In the genomic region with DNA sequence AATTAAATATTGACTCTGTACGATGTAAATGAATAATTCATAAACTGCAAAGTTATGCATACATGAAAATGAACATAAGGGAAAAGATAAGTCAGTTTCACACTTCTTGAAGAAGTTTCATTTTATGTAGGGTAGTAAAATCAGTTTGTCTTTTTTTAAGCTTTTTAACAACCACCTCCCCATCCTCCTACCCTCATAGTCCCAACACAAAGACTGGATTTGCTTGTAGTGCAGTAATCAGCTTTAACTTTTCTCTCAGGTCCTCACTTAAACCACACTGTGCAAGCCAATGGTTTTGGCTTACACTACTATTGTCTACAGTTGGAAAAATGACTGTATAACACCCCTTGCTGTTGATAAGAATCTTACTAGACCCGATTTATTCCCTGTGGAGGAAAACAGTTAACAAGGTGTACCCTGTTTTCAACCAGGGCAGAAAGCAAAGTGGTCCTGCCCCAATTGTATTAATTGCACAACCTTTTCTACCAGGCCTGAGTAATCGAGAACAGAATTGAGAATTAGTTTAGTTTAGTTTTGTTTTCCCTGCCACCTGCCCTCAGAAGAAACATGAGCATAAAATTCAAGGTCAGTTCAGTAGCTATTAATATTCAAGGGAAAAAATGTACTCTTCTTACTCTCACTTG, we compare ENCODE assay signal across 1 cellular context.
A peak's percentile ranks its signal among the peaks of the same experiment; 100 is the strongest.
TF ChIP-seq lines count a peak whose summit lies in the region.

No MANE protein-coding gene starts in this region.

TF ChIP-seq in GM12878, 131 proteins besides CTCF, POLR2A, EP300 and RAD21 (continues in another document):
- TF ChIP-seq, protein P1, sequence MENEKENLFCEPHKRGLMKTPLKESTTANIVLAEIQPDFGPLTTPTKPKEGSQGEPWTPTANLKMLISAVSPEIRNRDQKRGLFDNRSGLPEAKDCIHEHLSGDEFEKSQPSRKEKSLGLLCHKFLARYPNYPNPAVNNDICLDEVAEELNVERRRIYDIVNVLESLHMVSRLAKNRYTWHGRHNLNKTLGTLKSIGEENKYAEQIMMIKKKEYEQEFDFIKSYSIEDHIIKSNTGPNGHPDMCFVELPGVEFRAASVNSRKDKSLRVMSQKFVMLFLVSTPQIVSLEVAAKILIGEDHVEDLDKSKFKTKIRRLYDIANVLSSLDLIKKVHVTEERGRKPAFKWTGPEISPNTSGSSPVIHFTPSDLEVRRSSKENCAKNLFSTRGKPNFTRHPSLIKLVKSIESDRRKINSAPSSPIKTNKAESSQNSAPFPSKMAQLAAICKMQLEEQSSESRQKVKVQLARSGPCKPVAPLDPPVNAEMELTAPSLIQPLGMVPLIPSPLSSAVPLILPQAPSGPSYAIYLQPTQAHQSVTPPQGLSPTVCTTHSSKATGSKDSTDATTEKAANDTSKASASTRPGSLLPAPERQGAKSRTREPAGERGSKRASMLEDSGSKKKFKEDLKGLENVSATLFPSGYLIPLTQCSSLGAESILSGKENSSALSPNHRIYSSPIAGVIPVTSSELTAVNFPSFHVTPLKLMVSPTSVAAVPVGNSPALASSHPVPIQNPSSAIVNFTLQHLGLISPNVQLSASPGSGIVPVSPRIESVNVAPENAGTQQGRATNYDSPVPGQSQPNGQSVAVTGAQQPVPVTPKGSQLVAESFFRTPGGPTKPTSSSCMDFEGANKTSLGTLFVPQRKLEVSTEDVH (IDR thresholded peaks at IDR 0.05; ENCODE audit: low read depth, partially characterized antibody), result no peak
- TF ChIP-seq HDGF (IDR thresholded peaks at IDR 0.05) (no peak), BRCA1 (IDR thresholded peaks at IDR 0.05; ENCODE audit: low read depth, low read length) (no peak), EGR1 (IDR thresholded peaks at IDR 0.05; ENCODE audit: borderline replicate concordance in 1 of 2, low read depth in 2 of 2, low read length in 2 of 2) (no peak), NFIC (IDR thresholded peaks at IDR 0.05; ENCODE audit: low read depth, low read length) (0 out of 2 replicates have a peak, but pooled peaks have one; percentile 14), ZNF274 (IDR thresholded peaks at IDR 0.05; ENCODE audit: insufficient read depth, insufficient read length) (no peak), RUNX3 (IDR thresholded peaks at IDR 0.05; ENCODE audit: low read length) (0 out of 2 replicates have a peak, but pooled peaks have one; percentile 2), BHLHE40 (IDR thresholded peaks at IDR 0.05; ENCODE audit: borderline replicate concordance in 1 of 2, low read depth in 2 of 2, low read length in 1 of 2) (no peak), RBBP5 (conservative IDR thresholded peaks at IDR 0.05) (no peak), ZBED1 (IDR thresholded peaks at IDR 0.05; ENCODE audit: borderline replicate concordance) (peak; percentile 38; the same call in 1 of the 2 replicates), DPF2 (IDR thresholded peaks at IDR 0.05) (no peak), SMAD5 (IDR thresholded peaks at IDR 0.05; ENCODE audit: low read depth) (no peak), SP1 (IDR thresholded peaks at IDR 0.05; ENCODE audit: low read depth, low read length) (no peak), TCF3 (IDR thresholded peaks at IDR 0.05; ENCODE audit: borderline replicate concordance, insufficient read depth, low read depth, low read length) (no peak), CBX5 (IDR thresholded peaks at IDR 0.05; ENCODE audit: low read depth) (no peak), POU2F2 (IDR thresholded peaks at IDR 0.05; ENCODE audit: borderline replicate concordance, low read depth, low read length) (no peak), CBX3 (IDR thresholded peaks at IDR 0.05; ENCODE audit: borderline replicate concordance, low read depth) (no peak), SRF (IDR thresholded peaks at IDR 0.05; ENCODE audit: low read depth in 2 of 2, low read length in 2 of 2) (peak in 1 of 2 experiments; percentile 85; a peak in 2 of 4 replicates), MYB (IDR thresholded peaks at IDR 0.05; ENCODE audit: borderline replicate concordance, low read depth, low read length) (no peak), ZNF217 (IDR thresholded peaks at IDR 0.05) (no peak), ZNF207 (IDR thresholded peaks at IDR 0.05; ENCODE audit: borderline replicate concordance) (no peak), GABPA (IDR thresholded peaks at IDR 0.05; ENCODE audit: low read depth) (no peak), STAT3 (IDR thresholded peaks at IDR 0.05; ENCODE audit: low read depth, low read length) (no peak)
- TF ChIP-seq, protein P2, sequence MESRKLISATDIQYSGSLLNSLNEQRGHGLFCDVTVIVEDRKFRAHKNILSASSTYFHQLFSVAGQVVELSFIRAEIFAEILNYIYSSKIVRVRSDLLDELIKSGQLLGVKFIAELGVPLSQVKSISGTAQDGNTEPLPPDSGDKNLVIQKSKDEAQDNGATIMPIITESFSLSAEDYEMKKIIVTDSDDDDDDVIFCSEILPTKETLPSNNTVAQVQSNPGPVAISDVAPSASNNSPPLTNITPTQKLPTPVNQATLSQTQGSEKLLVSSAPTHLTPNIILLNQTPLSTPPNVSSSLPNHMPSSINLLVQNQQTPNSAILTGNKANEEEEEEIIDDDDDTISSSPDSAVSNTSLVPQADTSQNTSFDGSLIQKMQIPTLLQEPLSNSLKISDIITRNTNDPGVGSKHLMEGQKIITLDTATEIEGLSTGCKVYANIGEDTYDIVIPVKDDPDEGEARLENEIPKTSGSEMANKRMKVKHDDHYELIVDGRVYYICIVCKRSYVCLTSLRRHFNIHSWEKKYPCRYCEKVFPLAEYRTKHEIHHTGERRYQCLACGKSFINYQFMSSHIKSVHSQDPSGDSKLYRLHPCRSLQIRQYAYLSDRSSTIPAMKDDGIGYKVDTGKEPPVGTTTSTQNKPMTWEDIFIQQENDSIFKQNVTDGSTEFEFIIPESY (IDR thresholded peaks at IDR 0.05), result no peak
- TF ChIP-seq, protein P3, sequence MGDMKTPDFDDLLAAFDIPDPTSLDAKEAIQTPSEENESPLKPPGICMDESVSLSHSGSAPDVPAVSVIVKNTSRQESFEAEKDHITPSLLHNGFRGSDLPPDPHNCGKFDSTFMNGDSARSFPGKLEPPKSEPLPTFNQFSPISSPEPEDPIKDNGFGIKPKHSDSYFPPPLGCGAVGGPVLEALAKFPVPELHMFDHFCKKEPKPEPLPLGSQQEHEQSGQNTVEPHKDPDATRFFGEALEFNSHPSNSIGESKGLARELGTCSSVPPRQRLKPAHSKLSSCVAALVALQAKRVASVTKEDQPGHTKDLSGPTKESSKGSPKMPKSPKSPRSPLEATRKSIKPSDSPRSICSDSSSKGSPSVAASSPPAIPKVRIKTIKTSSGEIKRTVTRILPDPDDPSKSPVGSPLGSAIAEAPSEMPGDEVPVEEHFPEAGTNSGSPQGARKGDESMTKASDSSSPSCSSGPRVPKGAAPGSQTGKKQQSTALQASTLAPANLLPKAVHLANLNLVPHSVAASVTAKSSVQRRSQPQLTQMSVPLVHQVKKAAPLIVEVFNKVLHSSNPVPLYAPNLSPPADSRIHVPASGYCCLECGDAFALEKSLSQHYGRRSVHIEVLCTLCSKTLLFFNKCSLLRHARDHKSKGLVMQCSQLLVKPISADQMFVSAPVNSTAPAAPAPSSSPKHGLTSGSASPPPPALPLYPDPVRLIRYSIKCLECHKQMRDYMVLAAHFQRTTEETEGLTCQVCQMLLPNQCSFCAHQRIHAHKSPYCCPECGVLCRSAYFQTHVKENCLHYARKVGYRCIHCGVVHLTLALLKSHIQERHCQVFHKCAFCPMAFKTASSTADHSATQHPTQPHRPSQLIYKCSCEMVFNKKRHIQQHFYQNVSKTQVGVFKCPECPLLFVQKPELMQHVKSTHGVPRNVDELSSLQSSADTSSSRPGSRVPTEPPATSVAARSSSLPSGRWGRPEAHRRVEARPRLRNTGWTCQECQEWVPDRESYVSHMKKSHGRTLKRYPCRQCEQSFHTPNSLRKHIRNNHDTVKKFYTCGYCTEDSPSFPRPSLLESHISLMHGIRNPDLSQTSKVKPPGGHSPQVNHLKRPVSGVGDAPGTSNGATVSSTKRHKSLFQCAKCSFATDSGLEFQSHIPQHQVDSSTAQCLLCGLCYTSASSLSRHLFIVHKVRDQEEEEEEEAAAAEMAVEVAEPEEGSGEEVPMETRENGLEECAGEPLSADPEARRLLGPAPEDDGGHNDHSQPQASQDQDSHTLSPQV (IDR thresholded peaks at IDR 0.05), result no peak
- TF ChIP-seq, protein P4, sequence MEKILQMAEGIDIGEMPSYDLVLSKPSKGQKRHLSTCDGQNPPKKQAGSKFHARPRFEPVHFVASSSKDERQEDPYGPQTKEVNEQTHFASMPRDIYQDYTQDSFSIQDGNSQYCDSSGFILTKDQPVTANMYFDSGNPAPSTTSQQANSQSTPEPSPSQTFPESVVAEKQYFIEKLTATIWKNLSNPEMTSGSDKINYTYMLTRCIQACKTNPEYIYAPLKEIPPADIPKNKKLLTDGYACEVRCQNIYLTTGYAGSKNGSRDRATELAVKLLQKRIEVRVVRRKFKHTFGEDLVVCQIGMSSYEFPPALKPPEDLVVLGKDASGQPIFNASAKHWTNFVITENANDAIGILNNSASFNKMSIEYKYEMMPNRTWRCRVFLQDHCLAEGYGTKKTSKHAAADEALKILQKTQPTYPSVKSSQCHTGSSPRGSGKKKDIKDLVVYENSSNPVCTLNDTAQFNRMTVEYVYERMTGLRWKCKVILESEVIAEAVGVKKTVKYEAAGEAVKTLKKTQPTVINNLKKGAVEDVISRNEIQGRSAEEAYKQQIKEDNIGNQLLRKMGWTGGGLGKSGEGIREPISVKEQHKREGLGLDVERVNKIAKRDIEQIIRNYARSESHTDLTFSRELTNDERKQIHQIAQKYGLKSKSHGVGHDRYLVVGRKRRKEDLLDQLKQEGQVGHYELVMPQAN (conservative IDR thresholded peaks at IDR 0.05), result no peak
- TF ChIP-seq, protein P5, sequence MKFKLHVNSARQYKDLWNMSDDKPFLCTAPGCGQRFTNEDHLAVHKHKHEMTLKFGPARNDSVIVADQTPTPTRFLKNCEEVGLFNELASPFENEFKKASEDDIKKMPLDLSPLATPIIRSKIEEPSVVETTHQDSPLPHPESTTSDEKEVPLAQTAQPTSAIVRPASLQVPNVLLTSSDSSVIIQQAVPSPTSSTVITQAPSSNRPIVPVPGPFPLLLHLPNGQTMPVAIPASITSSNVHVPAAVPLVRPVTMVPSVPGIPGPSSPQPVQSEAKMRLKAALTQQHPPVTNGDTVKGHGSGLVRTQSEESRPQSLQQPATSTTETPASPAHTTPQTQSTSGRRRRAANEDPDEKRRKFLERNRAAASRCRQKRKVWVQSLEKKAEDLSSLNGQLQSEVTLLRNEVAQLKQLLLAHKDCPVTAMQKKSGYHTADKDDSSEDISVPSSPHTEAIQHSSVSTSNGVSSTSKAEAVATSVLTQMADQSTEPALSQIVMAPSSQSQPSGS (IDR thresholded peaks at IDR 0.05; ENCODE audit: low read length), result 0 out of 2 replicates have a peak, but pooled peaks have one; percentile 14
- TF ChIP-seq, protein P6, sequence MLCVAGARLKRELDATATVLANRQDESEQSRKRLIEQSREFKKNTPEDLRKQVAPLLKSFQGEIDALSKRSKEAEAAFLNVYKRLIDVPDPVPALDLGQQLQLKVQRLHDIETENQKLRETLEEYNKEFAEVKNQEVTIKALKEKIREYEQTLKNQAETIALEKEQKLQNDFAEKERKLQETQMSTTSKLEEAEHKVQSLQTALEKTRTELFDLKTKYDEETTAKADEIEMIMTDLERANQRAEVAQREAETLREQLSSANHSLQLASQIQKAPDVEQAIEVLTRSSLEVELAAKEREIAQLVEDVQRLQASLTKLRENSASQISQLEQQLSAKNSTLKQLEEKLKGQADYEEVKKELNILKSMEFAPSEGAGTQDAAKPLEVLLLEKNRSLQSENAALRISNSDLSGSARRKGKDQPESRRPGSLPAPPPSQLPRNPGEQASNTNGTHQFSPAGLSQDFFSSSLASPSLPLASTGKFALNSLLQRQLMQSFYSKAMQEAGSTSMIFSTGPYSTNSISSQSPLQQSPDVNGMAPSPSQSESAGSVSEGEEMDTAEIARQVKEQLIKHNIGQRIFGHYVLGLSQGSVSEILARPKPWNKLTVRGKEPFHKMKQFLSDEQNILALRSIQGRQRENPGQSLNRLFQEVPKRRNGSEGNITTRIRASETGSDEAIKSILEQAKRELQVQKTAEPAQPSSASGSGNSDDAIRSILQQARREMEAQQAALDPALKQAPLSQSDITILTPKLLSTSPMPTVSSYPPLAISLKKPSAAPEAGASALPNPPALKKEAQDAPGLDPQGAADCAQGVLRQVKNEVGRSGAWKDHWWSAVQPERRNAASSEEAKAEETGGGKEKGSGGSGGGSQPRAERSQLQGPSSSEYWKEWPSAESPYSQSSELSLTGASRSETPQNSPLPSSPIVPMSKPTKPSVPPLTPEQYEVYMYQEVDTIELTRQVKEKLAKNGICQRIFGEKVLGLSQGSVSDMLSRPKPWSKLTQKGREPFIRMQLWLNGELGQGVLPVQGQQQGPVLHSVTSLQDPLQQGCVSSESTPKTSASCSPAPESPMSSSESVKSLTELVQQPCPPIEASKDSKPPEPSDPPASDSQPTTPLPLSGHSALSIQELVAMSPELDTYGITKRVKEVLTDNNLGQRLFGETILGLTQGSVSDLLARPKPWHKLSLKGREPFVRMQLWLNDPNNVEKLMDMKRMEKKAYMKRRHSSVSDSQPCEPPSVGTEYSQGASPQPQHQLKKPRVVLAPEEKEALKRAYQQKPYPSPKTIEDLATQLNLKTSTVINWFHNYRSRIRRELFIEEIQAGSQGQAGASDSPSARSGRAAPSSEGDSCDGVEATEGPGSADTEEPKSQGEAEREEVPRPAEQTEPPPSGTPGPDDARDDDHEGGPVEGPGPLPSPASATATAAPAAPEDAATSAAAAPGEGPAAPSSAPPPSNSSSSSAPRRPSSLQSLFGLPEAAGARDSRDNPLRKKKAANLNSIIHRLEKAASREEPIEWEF (IDR thresholded peaks at IDR 0.05; ENCODE audit: insufficient replicate concordance, low read depth, low read length), result no peak
- TF ChIP-seq, protein P7, sequence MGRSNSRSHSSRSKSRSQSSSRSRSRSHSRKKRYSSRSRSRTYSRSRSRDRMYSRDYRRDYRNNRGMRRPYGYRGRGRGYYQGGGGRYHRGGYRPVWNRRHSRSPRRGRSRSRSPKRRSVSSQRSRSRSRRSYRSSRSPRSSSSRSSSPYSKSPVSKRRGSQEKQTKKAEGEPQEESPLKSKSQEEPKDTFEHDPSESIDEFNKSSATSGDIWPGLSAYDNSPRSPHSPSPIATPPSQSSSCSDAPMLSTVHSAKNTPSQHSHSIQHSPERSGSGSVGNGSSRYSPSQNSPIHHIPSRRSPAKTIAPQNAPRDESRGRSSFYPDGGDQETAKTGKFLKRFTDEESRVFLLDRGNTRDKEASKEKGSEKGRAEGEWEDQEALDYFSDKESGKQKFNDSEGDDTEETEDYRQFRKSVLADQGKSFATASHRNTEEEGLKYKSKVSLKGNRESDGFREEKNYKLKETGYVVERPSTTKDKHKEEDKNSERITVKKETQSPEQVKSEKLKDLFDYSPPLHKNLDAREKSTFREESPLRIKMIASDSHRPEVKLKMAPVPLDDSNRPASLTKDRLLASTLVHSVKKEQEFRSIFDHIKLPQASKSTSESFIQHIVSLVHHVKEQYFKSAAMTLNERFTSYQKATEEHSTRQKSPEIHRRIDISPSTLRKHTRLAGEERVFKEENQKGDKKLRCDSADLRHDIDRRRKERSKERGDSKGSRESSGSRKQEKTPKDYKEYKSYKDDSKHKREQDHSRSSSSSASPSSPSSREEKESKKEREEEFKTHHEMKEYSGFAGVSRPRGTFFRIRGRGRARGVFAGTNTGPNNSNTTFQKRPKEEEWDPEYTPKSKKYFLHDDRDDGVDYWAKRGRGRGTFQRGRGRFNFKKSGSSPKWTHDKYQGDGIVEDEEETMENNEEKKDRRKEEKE (IDR thresholded peaks at IDR 0.05), result no peak
